Comparison of ENCODE assay signal across 8 cellular contexts in the genomic region with DNA sequence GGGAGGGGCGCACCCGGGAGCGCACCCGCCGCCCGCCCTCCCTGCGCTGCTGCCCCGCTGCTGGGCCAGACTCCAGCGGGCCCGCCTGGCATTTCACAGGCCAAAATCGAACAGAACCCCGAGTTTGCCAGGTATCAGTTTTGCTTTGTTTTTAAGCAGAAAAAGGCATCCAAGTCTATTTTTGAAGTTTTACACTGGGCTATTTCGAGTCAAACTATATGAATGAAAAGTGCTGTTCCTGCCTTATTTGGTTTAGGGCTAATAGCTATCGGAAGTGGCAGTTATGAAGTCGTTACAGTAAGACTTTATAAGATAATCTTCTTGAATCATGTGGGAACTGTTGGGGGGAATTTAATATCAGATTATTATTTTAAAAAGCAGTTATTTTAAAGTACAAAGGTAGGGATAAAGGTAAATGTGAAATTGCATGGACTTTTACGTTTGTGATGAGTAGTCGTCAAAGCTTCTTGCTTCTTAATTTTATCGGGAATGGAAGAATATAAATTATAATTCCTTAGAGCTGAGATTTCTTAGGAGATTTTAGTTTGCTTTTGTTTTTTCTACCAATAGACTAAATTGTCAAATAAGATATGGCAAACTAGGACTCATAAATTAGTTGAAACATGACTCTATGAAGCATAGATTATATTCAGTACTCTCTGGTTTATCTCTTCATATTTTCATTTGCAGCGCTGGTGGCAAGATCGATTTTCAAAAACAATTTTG. TPM values are rescaled to one million over a fixed set of nuclear protein-coding genes. Genes with fewer than 3 reads are reported as not detected.
DNase-seq lines count a peak whose midpoint lies in the region; ATAC-seq and FAIRE-seq lines count a peak whose summit lies in the region.

No MANE protein-coding gene starts in this region.

- FAIRE-seq in HTR-8/SVneo (lab: Jason Lieb, UNC): peak; percentile 49

- DNase-seq in HTR-8/SVneo (ENCODE audit: insufficient read length, low spot score): no peak
- peak; percentile 49 for DNase-seq in cerebellum (ENCODE audit: low spot score)
- DNase-seq in activated naive CD4-positive, alpha-beta T cell treated with anti-CD3 and anti-CD28 coated beads, Interleukin-2, amount 50 U/mL, for 16 hours: no peak
- no peak for DNase-seq in NCI-H748 treated with DMSO at 0.1 percent for 48 hours (lab: John Stamatoyannopoulos, UW)

- peak overlapping the region; percentile 76 to 92 for H3K4me3 ChIP-seq in muscle layer of duodenum (ENCODE audit: low read depth in 1 of 2, low read length in 2 of 2)

- no peak overlapping the region for H3K27ac ChIP-seq in muscle layer of duodenum (ENCODE audit: low read length)

- H3K36me3 ChIP-seq in ES-I3 (ENCODE audit: insufficient read depth, low read length): no peaks in the 10 kb centered on the region
- H3K36me3 ChIP-seq in muscle layer of duodenum (ENCODE audit: control insufficient read depth in 1 of 2, insufficient read depth in 2 of 2, low read length in 2 of 2): peaks cover 0 to 4% of the 10 kb centered on the region in 2 donors

- no peak for ATAC-seq in GM18861 (IDR thresholded peaks at IDR 0.05; ENCODE audit: unreplicated experiment)
- ATAC-seq in HG02981 (IDR thresholded peaks at IDR 0.05; ENCODE audit: unreplicated experiment): no peak

- no peaks in the 10 kb centered on the region for H3K27me3 ChIP-seq in muscle layer of duodenum (ENCODE audit: low read depth, low read length)

- H3K9me3 ChIP-seq in ES-I3 (ENCODE audit: control insufficient read depth, insufficient read depth, low read length) (no peaks in the 10 kb centered on the region), muscle layer of duodenum (ENCODE audit: control insufficient read depth in 1 of 2, low read length in 2 of 2) (no peaks in the 10 kb centered on the region)

- peak overlapping the region; percentile 82 for H3K9ac ChIP-seq in ES-I3 (ENCODE audit: low read depth, low read length)

- H3K4me1 ChIP-seq in ES-I3 (ENCODE audit: insufficient read depth, low read length): 0 out of 2 replicates have a peak, but pooled peaks cover 4% of the 10 kb centered on the region
- peaks cover 0 to 19% of the 10 kb centered on the region in 2 donors for H3K4me1 ChIP-seq in muscle layer of duodenum (ENCODE audit: control insufficient read depth in 1 of 2, insufficient read depth in 2 of 2, low read length in 2 of 2)

RNA-seq across cellular contexts. Expression of gene MSRB3, which starts 1.1 kb away (rescaled TPM):
- total RNA-seq in cerebellum: 7.0 TPM
